Comparison of ENCODE assay signal across 8 cellular contexts in genomic region chr5:76715484-76715733, GRCh38. TPM values are rescaled to one million over a fixed set of nuclear protein-coding genes. Genes with fewer than 3 reads are reported as not detected.
A peak's percentile ranks its signal among the peaks of the same experiment; 100 is the strongest.
DNase-seq lines count a peak whose midpoint lies in the region; ATAC-seq, FAIRE-seq and TF ChIP-seq lines count a peak whose summit lies in the region.

No MANE protein-coding gene starts in this region.

- CTCF ChIA-PET in GM12878 (lab: Yijun Ruan, JAX), result interaction anchor here (1.9 to 10.7 kb wide), 3 partner anchors 11 to 59 kb away, joined by 10 to 122 read pairs (median 15); no protein-coding TSS in a partner anchor

- H3K9ac ChIP-seq in HUES48 (ENCODE audit: low read depth, low read length) (no peak overlapping the region), GM12878 (ENCODE audit: control insufficient read depth, insufficient read depth, low read length) (peak overlapping the region; percentile 46; the same call in 1 of the 2 replicates)

- peak overlapping the region; percentile 75 for H2AFZ ChIP-seq in GM12878 (ENCODE audit: control insufficient read depth, low read depth, low read length)

- TF ChIP-seq CTCF in GM12875 (IDR thresholded peaks at IDR 0.05; ENCODE audit: borderline replicate concordance, insufficient read depth, low read depth, low read length) (no peak), GM12878 (IDR thresholded peaks at IDR 0.05 in 2 of 3, conservative IDR thresholded peaks at IDR 0.05 in 1 of 3; ENCODE audit: control insufficient read depth in 2 of 3, extremely low read depth in 1 of 3, insufficient read depth in 1 of 3, low read depth in 3 of 3, low read length in 3 of 3) (no peak)

- TF ChIP-seq POLR2A in GM12878 (IDR thresholded peaks at IDR 0.05; ENCODE audit: low read depth, low read length), result no peak

- TF ChIP-seq EP300 in GM12878 (IDR thresholded peaks at IDR 0.05; ENCODE audit: borderline replicate concordance in 1 of 2, control insufficient read depth in 1 of 2, low read depth in 2 of 2, low read length in 2 of 2), result no peak

- H4K20me1 ChIP-seq in GM12878 (ENCODE audit: control insufficient read depth, insufficient read depth), result no peaks in the 10 kb centered on the region

- no peak for TF ChIP-seq RAD21 in GM12878 (IDR thresholded peaks at IDR 0.05; ENCODE audit: insufficient read depth, low read depth, low read length)

- H3K4me1 ChIP-seq in HUES48 (ENCODE audit: control insufficient read depth, insufficient read depth, low read length), result no peaks in the 10 kb centered on the region; the same call in 1 of the 2 replicates
- peaks cover 15% of the 10 kb centered on the region for H3K4me1 ChIP-seq in GM12878 (ENCODE audit: control insufficient read depth, insufficient read depth, low read length)
- H3K4me1 ChIP-seq in mononuclear cell (ENCODE audit: insufficient read depth, low read length), result peaks cover 24% of the 10 kb centered on the region

- peak; percentile 2; the same call in 1 of the 3 replicates for ATAC-seq in GM12878
- no peak for ATAC-seq in GM18858 (IDR thresholded peaks at IDR 0.05; ENCODE audit: unreplicated experiment)
- ATAC-seq in HG03025 (IDR thresholded peaks at IDR 0.05; ENCODE audit: low FRiP score, unreplicated experiment), result no peak

- BruUV-seq in GM12878 (replicated peaks; lab: Mats Ljungman, UMichigan), result TSS peak; percentile 73

- no peaks in the 10 kb centered on the region for H3K79me2 ChIP-seq in GM12878 (ENCODE audit: control insufficient read depth, insufficient read depth, low read length)

- POLR2A ChIA-PET in GM12878 (lab: Charles Lee), result no interaction called here

- H3K4me3 ChIP-seq in GM12875 (ENCODE audit: low read depth, low read length), result peak overlapping the region; percentile 60
- peak overlapping the region; percentile 93 for H3K4me3 ChIP-seq in HUES48 (ENCODE audit: low read depth, low read length)
- peak overlapping the region; percentile 79 for H3K4me3 ChIP-seq in GM12878
- peak overlapping the region; percentile 53 for H3K4me3 ChIP-seq in mononuclear cell (ENCODE audit: low read length)

- intact Hi-C loops in GM12878 (cut with micrococcal nuclease; ENCODE audit: unreplicated experiment), result no loop called here
- intact Hi-C loops in head of caudate nucleus (cut with DNase I), result no loop called here

- SMC1A ChIA-PET in GM12878 (lab: Charles Lee; ENCODE audit: uncharacterized antibody, unreplicated experiment), result interaction anchor here (1.3 to 14.6 kb wide), 4 partner anchors 10 to 63 kb away, joined by 4 to 136 read pairs (median 6); no protein-coding TSS in a partner anchor

- in situ Hi-C loops in GM12878 (cut with MboI), result loop anchor here (5.0 kb wide), 1 partner anchor 62 kb away; no protein-coding TSS in a partner anchor

- H3K27ac ChIP-seq in HUES48 (ENCODE audit: low read depth, low read length), result no peak overlapping the region
- no peak overlapping the region for H3K27ac ChIP-seq in GM12878 (ENCODE audit: control insufficient read depth, insufficient read depth)

- WGBS in GM12878 (ENCODE audit: insufficient coverage, insufficient replicate concordance, low lambda C conversion rate, missing lambda C conversion rate), result 2% methylated on average over 13 of the region's 13 CpGs

- RAD21 ChIA-PET in GM12878 (lab: Charles Lee; ENCODE audit: unreplicated experiment), result interaction anchor here (0.6 to 11.7 kb wide), 5 partner anchors 14 to 1072 kb away, joined by 3 to 254 read pairs (median 4); no protein-coding TSS in a partner anchor

- no peak for DNase-seq in GM12878 (ENCODE audit: low read depth, low spot score)
- DNase-seq in head of caudate nucleus, result no peak
- DNase-seq in activated CD4-positive, CD25-positive, alpha-beta regulatory T cell treated with anti-CD3 and anti-CD28 coated beads, Interleukin-2, amount 50 U/mL, for 72 hours, result no peak

- FAIRE-seq in GM12878 (lab: Jason Lieb, UNC), result no peak

- no peaks in the 10 kb centered on the region for H3K36me3 ChIP-seq in HUES48 (ENCODE audit: control insufficient read depth, insufficient read depth, low read length)
- H3K36me3 ChIP-seq in GM12878 (ENCODE audit: control insufficient read depth in 2 of 2, insufficient read depth in 2 of 2, low read length in 1 of 2), result no peaks in the 10 kb centered on the region

- H3K27me3 ChIP-seq in HUES48 (ENCODE audit: control insufficient read depth, insufficient read depth, low read length) (peaks cover 19% of the 10 kb centered on the region), GM12878 (replicated peaks in 1 of 2; ENCODE audit: control insufficient read depth in 2 of 2, insufficient read depth in 2 of 2, low read length in 1 of 2) (peaks cover 0 to 13% of the 10 kb centered on the region in 2 experiments; a peak in 2 of 4 replicates), mononuclear cell (ENCODE audit: insufficient read depth, low read length) (peaks cover 27% of the 10 kb centered on the region)

- peak overlapping the region; percentile 96 for H3K4me2 ChIP-seq in GM12878 (ENCODE audit: control insufficient read depth, insufficient read depth)

- H3K9me3 ChIP-seq in HUES48 (ENCODE audit: control insufficient read depth, insufficient read depth, low read length) (no peaks in the 10 kb centered on the region), GM12878 (replicated peaks; ENCODE audit: control insufficient read depth, insufficient read depth, low read length) (no peaks in the 10 kb centered on the region; the same call in 1 of the 3 replicates), mononuclear cell (ENCODE audit: low read depth, low read length) (no peaks in the 10 kb centered on the region)

TF ChIP-seq in GM12878, 131 proteins besides CTCF, POLR2A, EP300 and RAD21:
- TF ChIP-seq RBBP5 (conservative IDR thresholded peaks at IDR 0.05), result no peak
- TF ChIP-seq PAX5 (IDR thresholded peaks at IDR 0.05; ENCODE audit: borderline replicate concordance, low read depth, low read length), result no peak
- TF ChIP-seq SPI1 (IDR thresholded peaks at IDR 0.05; ENCODE audit: borderline replicate concordance, insufficient read depth, low read depth, low read length), result peak; percentile 71
- TF ChIP-seq WRNIP1 (IDR thresholded peaks at IDR 0.05; ENCODE audit: borderline replicate concordance, low read depth, low read length), result no peak
- 0 out of 2 replicates have a peak, but pooled peaks have one; percentile 2 for TF ChIP-seq IKZF1 (conservative IDR thresholded peaks at IDR 0.05)
- no peak for TF ChIP-seq KAT2A (conservative IDR thresholded peaks at IDR 0.05; ENCODE audit: control insufficient read depth, low read depth, low read length)
- TF ChIP-seq ZNF274 (IDR thresholded peaks at IDR 0.05; ENCODE audit: insufficient read depth, insufficient read length), result no peak

RNA-seq across cellular contexts. Expression of gene F2R, which starts 0.5 kb away (rescaled TPM):
- total RNA-seq in GM12878 (2013; cell fraction: nucleolus; rRNA removed), result 103 and 104 TPM in 2 replicates
- total RNA-seq in GM12878 (2014; rRNA removed) (5.8 and 7.2 TPM in 2 replicates), GM12878 (2014; rRNA removed; fragmentation: Illumina TruSeq; extraction: Trizol) (6.0 and 6.4 TPM in 2 replicates), GM12878 (2021) (7.3 and 7.4 TPM in 2 replicates), mononuclear cell (14.2 TPM)
- polyA plus RNA-seq in GM12878 (2011; ENCODE audit: low read depth), result 1.9 TPM
- polyA plus RNA-seq in GM12878 (2011; rRNA removed) (74.6 and 75.4 TPM in 2 replicates), GM12878 (2014; fragmentation: Illumina TruSeq; extraction: Trizol) (8.9 and 9.2 TPM in 2 replicates), GM12878 (2014; fragmentation: Nextera tagmentation; extraction: Ambion mirVana) (1 to 10 TPM; 1.8 to 2.4 TPM), GM12878 (2014; rRNA removed) (7.4 and 8.8 TPM in 2 replicates), GM12878 (2016; fragmentation: Nextera tagmentation; extraction: Ambion mirVana) (10 to 100 TPM; 25.4 to 26.2 TPM)
- 78.9 and 79.2 TPM in 2 replicates for polyA plus RNA-seq in GM12878 (2011; cell fraction: cytosol; rRNA removed)
- 21.8 and 24.3 TPM in 2 replicates for polyA plus RNA-seq in GM12878 (2011; cell fraction: nucleus; rRNA removed)
- polyA plus RNA-seq in GM12878 (2012), result 2.6 and 3.3 TPM in 2 replicates
- polyA minus RNA-seq in GM12878 (2011; rRNA and poly(A)+ RNA removed), result 78.2 and 81.0 TPM in 2 replicates
- polyA minus RNA-seq in GM12878 (2011; cell fraction: cytosol; rRNA and poly(A)+ RNA removed), result 20.8 and 24.8 TPM in 2 replicates
- polyA minus RNA-seq in GM12878 (2011; cell fraction: nucleus; rRNA and poly(A)+ RNA removed), result 17.5 and 27.1 TPM in 2 replicates
